15 cellular contexts compared by ENCODE assay signal in genomic region chr14:99950191-99950590, GRCh38.
"Had no signal": no experiment of that assay in that cellular context is flagged by ENCODE, and none has a peak within 500 bp of the region (broad histone marks: within the 10 kb centered on the region; RNA-seq: fewer than 3 reads in every experiment).

No MANE protein-coding gene starts in this region.

- H3K36me3 ChIP-seq: upper lobe of left lung, uterus had no signal

- DNase-seq: cortex of kidney; effector CD8-positive, alpha-beta T cell; foreskin melanocyte; hypothalamus; kidney glomerular epithelial cell; natural killer cell; right cardiac atrium; stimulated activated CD4-positive, alpha-beta T cell treated with anti-CD3 and anti-CD28 coated beads, Interleukin-2, amount 100 ng/mL, for 48 hours; stimulated activated naive CD4-positive, alpha-beta T cell treated with Interleukin-2 at 50 U/mL for 16 hours; upper lobe of left lung; uterus had no signal

- H3K9me3 ChIP-seq: upper lobe of left lung, uterus had no signal

- H3K4me3 ChIP-seq: dorsolateral prefrontal cortex, smooth muscle cell, upper lobe of left lung, uterus had no signal

- H3K4me1 ChIP-seq: uterus had no signal

- H3K27ac Mint-ChIP-seq: natural killer cell had no signal

- H3K27me3 ChIP-seq: upper lobe of left lung, uterus had no signal

- H3K27ac ChIP-seq: uterus had no signal

- H3K4me2 ChIP-seq: smooth muscle cell had no signal

- H3K4me3 Mint-ChIP-seq: natural killer cell had no signal

- H3K9me3 Mint-ChIP-seq: neural crest cell had no signal

- H3K36me3 Mint-ChIP-seq: natural killer cell had no signal

- FAIRE-seq: islet of Langerhans had no signal

- ATAC-seq: natural killer cell had no signal
